Comparison of ENCODE assay signal across 16 cellular contexts in genomic region chr5:34899066-34899465, GRCh38.
"Had no signal": no experiment of that assay in that cellular context is flagged by ENCODE, and none has a peak within 500 bp of the region (broad histone marks: within the 10 kb centered on the region; RNA-seq: fewer than 3 reads in every experiment).

No MANE protein-coding gene starts in this region.

- H3K36me3 ChIP-seq: left lung had no signal

- H3K4me1 ChIP-seq: left lung had no signal

- DNase-seq: activated gamma-delta T cell treated with Interleukin-2 at 50 U/mL for 16 hours; activated T-cell treated with anti-CD3 and anti-CD28 coated beads, Interleukin-2, amount 50 U/mL, for 1 hour; aorta; central memory CD4-positive, alpha-beta T cell; dermis blood vessel endothelial cell; effector CD8-positive, alpha-beta T cell; foreskin melanocyte; immature natural killer cell; kidney glomerular epithelial cell; left lung; naive thymus-derived CD4-positive, alpha-beta T cell; spleen; stimulated activated CD4-positive, alpha-beta T cell treated with anti-CD3 and anti-CD28 coated beads, Interleukin-4, amount 100 ng/mL, for 1 hour; stimulated activated naive CD8-positive, alpha-beta T cell treated with anti-CD3 and anti-CD28 coated beads, Interleukin-15, Interleukin-2, amounts not matched to agents 100 U/mL and 50 U/mL, for 24 hours; T-helper 9 cell had no signal

- H3K27ac ChIP-seq: left lung, spleen had no signal

- H3K9me3 ChIP-seq: left lung, spleen had no signal

- H3K27me3 ChIP-seq: left lung, spleen had no signal

- H3K4me3 ChIP-seq: left lung, lung, spleen had no signal
